ENCODE assay signal across 8 cellular contexts in the genomic region with DNA sequence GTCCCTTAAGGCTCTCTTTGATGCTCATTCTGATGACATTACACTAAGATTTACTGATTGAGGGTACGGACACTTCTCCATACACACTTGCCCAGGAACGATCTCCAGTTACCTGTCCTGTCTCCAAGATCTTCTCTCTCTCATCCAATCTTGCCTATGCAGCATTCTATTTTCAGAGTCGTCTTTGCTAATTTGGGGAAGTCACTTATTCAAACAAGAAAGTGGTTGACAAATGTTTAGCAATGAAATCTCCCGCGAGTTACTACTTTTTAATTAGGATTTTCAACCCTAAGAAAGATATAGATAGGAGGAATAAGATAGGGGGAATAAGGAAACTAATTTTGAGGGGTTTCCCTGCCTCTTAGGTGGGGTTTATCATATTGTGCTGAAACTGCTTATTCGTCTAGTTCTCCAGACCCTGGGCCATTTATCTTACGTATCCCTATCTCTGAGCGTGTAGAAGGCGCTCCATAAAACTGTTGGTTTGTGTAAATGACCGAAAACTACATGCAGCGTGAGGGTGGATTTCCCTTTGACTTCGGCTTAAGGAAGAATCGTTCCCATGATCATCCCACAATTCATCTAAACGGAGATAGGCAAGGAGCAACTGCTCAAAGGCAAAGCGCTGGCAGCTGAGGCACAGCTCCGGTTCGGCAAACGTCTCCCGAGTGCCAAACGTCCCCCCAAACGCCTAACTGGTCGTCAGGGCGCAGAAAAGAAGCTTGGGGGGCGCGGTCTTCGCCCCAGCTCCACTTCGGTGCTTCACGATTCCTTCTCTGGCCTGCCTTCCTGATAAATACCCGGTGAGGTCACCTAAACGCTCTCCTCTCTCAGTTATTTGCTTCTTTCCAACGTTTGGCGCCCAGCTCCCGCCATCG. TPM values are rescaled to one million over a fixed set of nuclear protein-coding genes. Genes with fewer than 3 reads are reported as not detected.
DNase-seq lines count a peak whose midpoint lies in the region; ATAC-seq and TF ChIP-seq lines count a peak whose summit lies in the region.

No MANE protein-coding gene starts in this region.

- no peaks in the 10 kb centered on the region for H3K36me3 ChIP-seq in kidney epithelial cell (ENCODE audit: control insufficient read depth, insufficient read depth, low read length)

- peaks cover 0 to 24% (median 15%) of the 10 kb centered on the region in 5 experiments for H3K9me3 Mint-ChIP-seq in brain

- peaks cover 32% of the 10 kb centered on the region for H3K36me3 Mint-ChIP-seq in brain

- H3K4me3 Mint-ChIP-seq in brain = peak overlapping the region; percentile 94 to 100 (median 98)

- H3K4me1 Mint-ChIP-seq in brain = peaks cover 54% of the 10 kb centered on the region

- TF ChIP-seq CTCF in brain (conservative IDR thresholded peaks at IDR 0.05) = no peak
- TF ChIP-seq CTCF in kidney epithelial cell (IDR thresholded peaks at IDR 0.05; ENCODE audit: insufficient read depth, low read length, poor library complexity, severe bottlenecking) = no peak

- H3K27ac Mint-ChIP-seq in brain = peak overlapping the region; percentile 98 to 100 (median 99)

- peaks cover 13% of the 10 kb centered on the region for H3K27me3 Mint-ChIP-seq in brain

- H3K4me3 ChIP-seq in kidney epithelial cell (ENCODE audit: low read depth, low read length) = peak overlapping the region; percentile 59

- DNase-seq in NCI-H2029 treated with DMSO at 0.1 percent for 48 hours (lab: John Stamatoyannopoulos, UW) = peak; percentile 51
- DNase-seq in NCI-H2029 (lab: John Stamatoyannopoulos, UW) = no peak
- peak; percentile 74 for DNase-seq in NCI-H2227 (lab: John Stamatoyannopoulos, UW; ENCODE audit: unreplicated experiment)
- DNase-seq in kidney epithelial cell (ENCODE audit: low read depth) = no peak
- DNase-seq in stimulated activated CD8-positive, alpha-beta memory T cell treated with anti-CD3 and anti-CD28 coated beads, Interleukin-15, amount 100 ng/mL, for 48 hours (ENCODE audit: low read depth in 2 of 2) = peak; percentile 3 to 13
- no peak for DNase-seq in OCI-M2 (lab: John Stamatoyannopoulos, UW; ENCODE audit: unreplicated experiment)

- no peaks in the 10 kb centered on the region for H3K27me3 ChIP-seq in kidney epithelial cell (ENCODE audit: control insufficient read depth, insufficient read depth, low read length)

- ATAC-seq in HG02759 (IDR thresholded peaks at IDR 0.05; ENCODE audit: unreplicated experiment) = peak; percentile 2

RNA-seq across cellular contexts. Expression of a gene that starts 0.8 kb away (rescaled TPM):
- polyA plus RNA-seq in brain (ENCODE audit: insufficient read depth, low read depth, low replicate concordance) = 18.4 TPM
- total RNA-seq in kidney epithelial cell = 11.0 and 16.5 TPM in 2 replicates

RNA-seq across cellular contexts. Expression of a gene that starts 1.0 kb away (rescaled TPM):
- polyA plus RNA-seq in brain (ENCODE audit: insufficient read depth, low read depth, low replicate concordance) = 12.3 TPM
- total RNA-seq in kidney epithelial cell = 28.3 and 30.5 TPM in 2 replicates

Comparison
In these comparisons a context has a peak if more than half of its experiments do, and no peak if none do; other contexts are left out.
1. DNase-seq: peak in NCI-H2029 treated with DMSO at 0.1 percent for 48 hours (single experiment), NCI-H2227 (single experiment) and stimulated activated CD8-positive, alpha-beta memory T cell treated with anti-CD3 and anti-CD28 coated beads, Interleukin-15, amount 100 ng/mL, for 48 hours (2 of 2); none in NCI-H2029 (single experiment), kidney epithelial cell (single experiment) and OCI-M2 (single experiment).